In the genomic region with DNA sequence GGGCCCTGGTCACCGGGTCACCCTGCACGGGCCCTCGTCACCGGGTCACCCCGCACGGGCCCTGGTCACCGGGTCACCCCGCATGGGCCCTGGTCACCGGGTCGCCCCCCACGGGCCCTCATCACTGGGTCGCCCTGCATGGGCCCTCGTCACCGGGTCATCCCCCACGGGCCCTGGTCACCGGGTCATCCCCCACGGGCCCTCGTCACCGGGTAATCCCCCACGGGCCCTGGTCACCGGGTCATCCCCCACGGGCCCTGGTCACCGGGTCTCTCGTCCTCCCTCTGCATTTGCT, we compare ENCODE assay signal across 27 cellular contexts.
"Had no signal": no experiment of that assay in that cellular context is flagged by ENCODE, and none has a peak within 500 bp of the region (broad histone marks: within the 10 kb centered on the region; RNA-seq: fewer than 3 reads in every experiment).

No MANE protein-coding gene starts in this region.

- H3K36me3 Mint-ChIP-seq: natural killer cell; neural progenitor cell; stimulated activated naive B cell treated with anti-CD40 and anti-IgM and Interleukin-4, amounts not matched to agents 10 μg/mL and 1 μg/mL and 100 μg/mL, for 72 hours had no signal

- H3K9me3 ChIP-seq: neutrophil, pancreas, prostate gland, right atrium auricular region, right lobe of liver, stomach, thoracic aorta, thyroid gland, tibial nerve, upper lobe of left lung, vagina had no signal

- H3K4me3 ChIP-seq: neural progenitor cell, pancreas, prostate gland, right atrium auricular region, right lobe of liver, skin epidermis, smooth muscle cell, spleen, stomach, thoracic aorta, thyroid gland, tibial nerve, upper lobe of left lung, vagina had no signal

- H3K27ac Mint-ChIP-seq: naive thymus-derived CD4-positive, alpha-beta T cell; natural killer cell; nephron; neural progenitor cell; stimulated activated naive B cell treated with anti-CD40 and anti-IgM and Interleukin-4, amounts not matched to agents 10 μg/mL and 1 μg/mL and 100 μg/mL, for 72 hours had no signal

- H3K4me3 Mint-ChIP-seq: naive thymus-derived CD4-positive, alpha-beta T cell; natural killer cell; nephron; neural progenitor cell; stimulated activated naive B cell treated with anti-CD40 and anti-IgM and Interleukin-4, amounts not matched to agents 10 μg/mL and 1 μg/mL and 100 μg/mL, for 72 hours had no signal

- H3K27ac ChIP-seq: neural progenitor cell, neutrophil, pancreas, prostate gland, right atrium auricular region, right lobe of liver, skin epidermis, spleen, stomach, thoracic aorta, thyroid gland, tibial nerve, upper lobe of left lung, vagina had no signal

- DNase-seq: naive thymus-derived CD4-positive, alpha-beta T cell; natural killer cell; nucleus accumbens; retina; right lobe of liver; spleen; stimulated activated CD4-positive, alpha-beta T cell treated with anti-CD3 and anti-CD28 coated beads, Interleukin-12 subunit alpha, Interleukin-12 subunit beta, amount 100 ng/mL, for 4 hours; stimulated activated CD4-positive, alpha-beta T cell treated with anti-CD3 and anti-CD28 coated beads, Interleukin-1b, Interleukin-23, amount 100 ng/mL, for 48 hours; stimulated activated CD4-positive, alpha-beta T cell treated with anti-CD3 and anti-CD28 coated beads, Interleukin-4, amount 100 ng/mL, for 1 hour; stimulated activated CD4-positive, alpha-beta T cell treated with anti-CD3 and anti-CD28 coated beads, Interleukin-4, amount 100 ng/mL, for 4 hours; stimulated activated CD8-positive, alpha-beta memory T cell treated with anti-CD3 and anti-CD28 coated beads, Interleukin-4, amount 100 ng/mL, for 48 hours; stimulated activated naive B cell treated with anti-CD40 and anti-IgM and Interleukin-4, amounts not matched to agents 10 μg/mL and 1 μg/mL and 100 μg/mL, for 72 hours; stimulated activated naive CD4-positive, alpha-beta T cell treated with Interleukin-2 at 50 U/mL for 16 hours; stomach; thyroid gland; upper lobe of left lung had no signal

- H3K4me1 ChIP-seq: neural progenitor cell, right lobe of liver, spleen had no signal

- H3K27me3 ChIP-seq: neural progenitor cell, pancreas, right atrium auricular region, right lobe of liver, thyroid gland, upper lobe of left lung, vagina had no signal

- H3K4me1 Mint-ChIP-seq: natural killer cell; stimulated activated naive B cell treated with anti-CD40 and anti-IgM and Interleukin-4, amounts not matched to agents 10 μg/mL and 1 μg/mL and 100 μg/mL, for 72 hours had no signal

- ATAC-seq: naive thymus-derived CD4-positive, alpha-beta T cell; natural killer cell; pancreas; right lobe of liver; stimulated activated naive B cell treated with anti-CD40 and anti-IgM and Interleukin-4, amounts not matched to agents 10 μg/mL and 1 μg/mL and 100 μg/mL, for 72 hours had no signal
